ENCODE assay signal across 20 cellular contexts in the genomic region with DNA sequence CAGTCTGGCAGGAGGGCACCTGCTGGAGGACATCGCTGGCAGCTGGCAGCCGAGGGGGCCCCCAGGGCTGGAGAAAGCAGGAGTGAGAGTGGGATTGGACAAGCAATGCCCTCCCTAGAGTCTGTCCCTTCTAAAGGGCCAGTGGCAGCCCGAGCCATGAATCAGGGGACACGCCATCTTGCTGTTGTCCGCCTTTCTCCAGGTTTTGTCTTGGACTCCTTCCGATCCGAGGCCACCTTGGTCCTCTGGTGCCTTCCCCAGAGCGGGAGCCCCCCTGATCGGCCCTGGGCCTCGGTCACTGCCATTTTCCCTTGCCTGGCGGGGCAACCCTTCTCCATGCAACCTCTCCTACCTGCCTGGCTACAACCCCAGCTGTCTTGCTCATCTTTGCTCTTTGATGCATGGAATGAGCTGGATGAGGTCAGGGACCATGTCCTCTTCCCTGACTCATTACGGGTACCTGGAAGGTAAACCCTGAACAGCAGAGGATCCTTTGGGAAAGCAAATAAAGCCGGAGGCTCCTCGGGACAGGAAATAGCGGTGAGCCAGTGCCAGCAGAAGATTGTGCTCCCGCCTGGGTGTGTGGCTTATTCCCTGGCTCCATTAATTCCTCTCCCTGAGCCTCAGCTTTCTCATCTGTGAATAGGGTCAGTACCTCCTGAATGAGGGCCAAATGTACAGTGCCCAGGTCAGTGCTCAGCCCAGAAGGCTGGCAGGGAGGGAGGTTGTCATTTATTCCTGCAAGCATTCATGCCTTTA.
DNase-seq lines count a peak whose midpoint lies in the region; ATAC-seq and TF ChIP-seq lines count a peak whose summit lies in the region.
"Had no signal": no experiment of that assay in that cellular context is flagged by ENCODE, and none has a peak within 500 bp of the region (broad histone marks: within the 10 kb centered on the region; RNA-seq: fewer than 3 reads in every experiment).

No MANE protein-coding gene starts in this region.

- peak overlapping the region; percentile 54 for H4K91ac ChIP-seq in neuronal stem cell (ENCODE audit: low read depth, low read length, poor library complexity)

- no peak overlapping the region for H3K14ac ChIP-seq in neuronal stem cell (ENCODE audit: low read length)

- no peak overlapping the region for H3K4me3 ChIP-seq in NT2/D1 (ENCODE audit: insufficient read length, low read depth)
- no peak overlapping the region for H3K4me3 ChIP-seq in neuronal stem cell (ENCODE audit: low read length in 2 of 2)
- no peak overlapping the region for H3K4me3 ChIP-seq in SK-N-SH (ENCODE audit: low read depth in 2 of 2, low read length in 1 of 2)
- H3K4me3 ChIP-seq: gastrocnemius medialis, SJSA1 had no signal

- H3K27me3 ChIP-seq in NT2/D1 (ENCODE audit: insufficient read depth, insufficient read length) (no peaks in the 10 kb centered on the region), neuronal stem cell (ENCODE audit: control insufficient read depth in 3 of 3, insufficient read depth in 3 of 3, low read depth in 1 of 3, low read length in 3 of 3) (no peaks in the 10 kb centered on the region), SK-N-SH (ENCODE audit: insufficient read depth) (no peaks in the 10 kb centered on the region)
- H3K27me3 ChIP-seq: gastrocnemius medialis, SJSA1 had no signal

- no CpG with 5 or more reads among the region's 16 CpGs for WGBS in neuronal stem cell (ENCODE audit: extremely low coverage in 2 of 2, insufficient read length in 2 of 2, insufficient replicate concordance in 1 of 2), 2 donors
- 77% methylated on average over 16 of the region's 16 CpGs for WGBS in SK-N-SH (ENCODE audit: low lambda C conversion rate)

- ATAC-seq in GM19452 (IDR thresholded peaks at IDR 0.05; ENCODE audit: unreplicated experiment): no peak
- no peak for ATAC-seq in activated CD4-positive, alpha-beta T cell treated with anti-CD3 and anti-CD28 coated beads for 36 hours
- ATAC-seq: gastrocnemius medialis, sciatic nerve had no signal

- no peaks in the 10 kb centered on the region for H3K27me3 Mint-ChIP-seq in activated CD4-positive, alpha-beta T cell treated with anti-CD3 and anti-CD28 coated beads for 36 hours

- CTCF ChIA-PET in SK-N-SH (lab: Yijun Ruan, JAX): interaction anchor here (1.6 kb wide), 1 partner anchor 126 kb away, joined by 4 read pairs; no protein-coding TSS in a partner anchor
- CTCF ChIA-PET in activated CD4-positive, alpha-beta T cell treated with anti-CD3 and anti-CD28 coated beads for 36 hours (lab: Charles Lee): interaction anchor here (0.6 to 0.8 kb wide), 3 partner anchors 9 to 95 kb away, joined by 3 to 4 read pairs (median 4); no protein-coding TSS in a partner anchor

- H3K4me2 ChIP-seq in neuronal stem cell (ENCODE audit: insufficient read depth, low read length, poor library complexity, severe bottlenecking) (no peak overlapping the region), SK-N-SH (no peak overlapping the region)

- H2AK5ac ChIP-seq in neuronal stem cell (ENCODE audit: low read depth, low read length): peak overlapping the region; percentile 63

- no peaks in the 10 kb centered on the region for H4K20me1 ChIP-seq in SK-N-SH (ENCODE audit: insufficient read depth)

- H3K4me1 Mint-ChIP-seq in activated CD4-positive, alpha-beta T cell treated with anti-CD3 and anti-CD28 coated beads for 36 hours: peaks cover 44% of the 10 kb centered on the region

- H3F3A ChIP-seq in SK-N-SH (replicated peaks; ENCODE audit: insufficient read depth): peaks cover 15% of the 10 kb centered on the region

- no peaks in the 10 kb centered on the region for H3K9me2 ChIP-seq in SK-N-SH

- H3K36me3 Mint-ChIP-seq in activated CD4-positive, alpha-beta T cell treated with anti-CD3 and anti-CD28 coated beads for 36 hours (ENCODE audit: low read depth): peaks cover 4% of the 10 kb centered on the region

- H4K8ac ChIP-seq in neuronal stem cell (ENCODE audit: low read depth, low read length): no peak overlapping the region

- H3K18ac ChIP-seq in neuronal stem cell (ENCODE audit: low read length): peak overlapping the region; percentile 89

- H3K79me2 ChIP-seq in SK-N-SH (ENCODE audit: insufficient read depth): no peaks in the 10 kb centered on the region

- H3K27ac Mint-ChIP-seq in activated CD4-positive, alpha-beta T cell treated with anti-CD3 and anti-CD28 coated beads for 36 hours: no peak overlapping the region

- POLR2A ChIA-PET in SK-N-SH (lab: Yijun Ruan, JAX): no interaction called here
- POLR2A ChIA-PET in activated CD4-positive, alpha-beta T cell treated with anti-CD3 and anti-CD28 coated beads for 36 hours (lab: Charles Lee): no interaction called here

- H3K9ac ChIP-seq in NT2/D1 (ENCODE audit: insufficient read length, low read depth) (peak overlapping the region; percentile 46), neuronal stem cell (ENCODE audit: low read depth, low read length, poor library complexity) (no peak overlapping the region), SK-N-SH (no peak overlapping the region)

- TF ChIP-seq EP300 in SK-N-SH (IDR thresholded peaks at IDR 0.05; ENCODE audit: borderline replicate concordance in 1 of 2, low read depth in 1 of 2, low read length in 1 of 2): no peak

- no peak overlapping the region for H2BK120ac ChIP-seq in neuronal stem cell (ENCODE audit: low read depth, low read length)

- TF ChIP-seq CTCF in SK-N-SH (IDR thresholded peaks at IDR 0.05): no peak

- H3K4me3 Mint-ChIP-seq in activated CD4-positive, alpha-beta T cell treated with anti-CD3 and anti-CD28 coated beads for 36 hours: no peak overlapping the region

- H2BK12ac ChIP-seq in neuronal stem cell (ENCODE audit: low read length): peak overlapping the region; percentile 73

- H2AFZ ChIP-seq in neuronal stem cell (ENCODE audit: low read length) (peak overlapping the region; percentile 47), SK-N-SH (ENCODE audit: low read depth) (no peak overlapping the region)

- peak overlapping the region; percentile 40 for H3K4ac ChIP-seq in neuronal stem cell (ENCODE audit: low read length)

- peak; percentile 5 for DNase-seq in COLO668 (lab: John Stamatoyannopoulos, UW; ENCODE audit: unreplicated experiment)
- no peak for DNase-seq in NT2/D1 (ENCODE audit: low read depth, low spot score)
- DNase-seq in glomerular visceral epithelial cell (ENCODE audit: extremely low spot score): peak; percentile 67
- no peak for DNase-seq in neuronal stem cell (ENCODE audit: low spot score)
- no peak for DNase-seq in SK-N-SH
- DNase-seq in activated CD4-positive, alpha-beta T cell treated with anti-CD3 and anti-CD28 coated beads for 36 hours: no peak
- DNase-seq: activated CD4-positive, alpha-beta T cell treated with anti-CD3 and anti-CD28 coated beads for 48 hours; activated naive CD4-positive, alpha-beta T cell treated with anti-CD3 and anti-CD28 coated beads, Interleukin-2, amount 50 U/mL, for 16 hours; activated T-cell treated with anti-CD3 and anti-CD28 coated beads, Interleukin-2, amount 50 U/mL, for 48 hours; aorta; gastrocnemius medialis; Kasumi-1; kidney; NCI-H1092; NCI-H1930; NCI-H226; NCI-H774 had no signal

- H3K9me3 ChIP-seq in NT2/D1 (ENCODE audit: insufficient read depth, low read length): no peaks in the 10 kb centered on the region
- H3K9me3 ChIP-seq in neuronal stem cell (replicated peaks in 1 of 2; ENCODE audit: control insufficient read depth in 2 of 2, insufficient read depth in 1 of 2, low read depth in 1 of 2, low read length in 2 of 2): peaks cover 3 to 4% of the 10 kb centered on the region in 2 donors
- no peaks in the 10 kb centered on the region for H3K9me3 ChIP-seq in SK-N-SH
- H3K9me3 ChIP-seq: gastrocnemius medialis, SJSA1 had no signal

- intact Hi-C loops in activated CD4-positive, alpha-beta T cell treated with anti-CD3 and anti-CD28 coated beads for 36 hours (cut with DNase I, micrococcal nuclease): no loop called here

- peaks cover 27% of the 10 kb centered on the region for H3K4me1 ChIP-seq in NT2/D1 (ENCODE audit: insufficient read depth, insufficient read length)
- H3K4me1 ChIP-seq in neuronal stem cell (ENCODE audit: control insufficient read depth in 2 of 2, insufficient read depth in 1 of 2, low read depth in 1 of 2, low read length in 2 of 2): peaks cover 44 to 62% of the 10 kb centered on the region in 2 donors
- peaks cover 36 to 49% of the 10 kb centered on the region in 2 experiments; a peak in 3 of 4 replicates for H3K4me1 ChIP-seq in SK-N-SH (ENCODE audit: control insufficient read depth in 1 of 2, insufficient read depth in 2 of 2, low read depth in 1 of 2, low read length in 1 of 2)

- H2BK15ac ChIP-seq in neuronal stem cell (ENCODE audit: low read length): no peak overlapping the region

- no peak overlapping the region for H3K27ac ChIP-seq in neuronal stem cell (replicated peaks; ENCODE audit: low read length)
- no peak overlapping the region for H3K27ac ChIP-seq in SK-N-SH (ENCODE audit: low read depth in 2 of 2, low read length in 1 of 2)
- H3K27ac ChIP-seq: gastrocnemius medialis, SJSA1 had no signal

- H3K23ac ChIP-seq in neuronal stem cell (ENCODE audit: low read depth, low read length, poor library complexity): no peak overlapping the region

- no peak for TF ChIP-seq RAD21 in SK-N-SH (IDR thresholded peaks at IDR 0.05; ENCODE audit: low read length)

- H3K9me3 Mint-ChIP-seq in activated CD4-positive, alpha-beta T cell treated with anti-CD3 and anti-CD28 coated beads for 36 hours (ENCODE audit: low read depth): no peaks in the 10 kb centered on the region

- no peak overlapping the region for H2BK5ac ChIP-seq in neuronal stem cell (ENCODE audit: low read length)

- H3K79me1 ChIP-seq in neuronal stem cell (ENCODE audit: low read depth, low read length): peaks cover 2% of the 10 kb centered on the region

- H3K36me3 ChIP-seq in NT2/D1 (ENCODE audit: insufficient read depth, insufficient read length, low read length) (no peaks in the 10 kb centered on the region), neuronal stem cell (replicated peaks in 1 of 2; ENCODE audit: control insufficient read depth in 2 of 2, insufficient read depth in 2 of 2, low read length in 2 of 2) (no peaks in the 10 kb centered on the region), SK-N-SH (replicated peaks in 1 of 2; ENCODE audit: control insufficient read depth in 1 of 2, insufficient read depth in 2 of 2, low read length in 1 of 2) (no peaks in the 10 kb centered on the region)
- H3K36me3 ChIP-seq: gastrocnemius medialis, SJSA1 had no signal

TF ChIP-seq in SK-N-SH, 30 proteins besides CTCF, POLR2A, EP300 and RAD21 (continues in another document):
- TF ChIP-seq IRF3 (IDR thresholded peaks at IDR 0.05; ENCODE audit: low read depth, low read length): no peak

Comparison
In these comparisons a context has a peak if more than half of its experiments do, and no peak if none do; other contexts are left out.
1. DNase-seq: peak in COLO668 (single experiment) and glomerular visceral epithelial cell (single experiment); none in NT2/D1 (single experiment), neuronal stem cell (single experiment), SK-N-SH (single experiment) and activated CD4-positive, alpha-beta T cell treated with anti-CD3 and anti-CD28 coated beads for 36 hours (single experiment).